Comparison of ENCODE assay signal across 33 cellular contexts in genomic region chr10:30106987-30107386, GRCh38. TPM values are rescaled to one million over a fixed set of nuclear protein-coding genes. Genes with fewer than 3 reads are reported as not detected.
"Had no signal": no experiment of that assay in that cellular context is flagged by ENCODE, and none has a peak within 500 bp of the region (broad histone marks: within the 10 kb centered on the region; RNA-seq: fewer than 3 reads in every experiment).

No MANE protein-coding gene starts in this region.

- H3K9me3 ChIP-seq: MG63, Peyer's patch, SJSA1, SK-N-SH had no signal

- H3K9ac ChIP-seq: SK-N-SH had no signal

- H3K4me3 ChIP-seq: MG63, Peyer's patch, SJSA1 had no signal

- DNase-seq: Kasumi-1, KG1, MG63, NCI-H1048, NCI-H1092 treated with DMSO at 0.1 percent for 48 hours, NCI-H1105 treated with DMSO at 0.1 percent for 48 hours, NCI-H1417, NCI-H1436, NCI-H146, NCI-H1694, NCI-H187, NCI-H1930, NCI-H2029 treated with DMSO at 0.1 percent for 48 hours, NCI-H2081 treated with DMSO at 0.1 percent for 48 hours, NCI-H2107, NCI-H2171, NCI-H226, NCI-H446 treated with DMSO at 0.1 percent for 48 hours, NCI-H510A, NCI-H524, NCI-H526, NCI-H69, NCI-H748 treated with DMSO at 0.1 percent for 48 hours, NCI-H82, PC-3, Peyer's patch, Right ventricle myocardium superior, RPMI8226, SHP77 treated with DMSO at 0.1 percent for 48 hours, SK-N-SH had no signal

- H3K4me1 ChIP-seq: Peyer's patch had no signal

- H3K4me2 ChIP-seq: SK-N-SH had no signal

- H3K27ac ChIP-seq: Peyer's patch, SJSA1 had no signal

- H3K36me3 ChIP-seq: MG63, Peyer's patch, SJSA1 had no signal

- H3K27me3 ChIP-seq: MG63, Peyer's patch, SJSA1 had no signal

- ATAC-seq: PC-3 had no signal

RNA-seq across cellular contexts. Expression of gene JCAD, which starts 47.6 kb away (rescaled TPM):
- total RNA-seq: M059J, OCI-LY7 had no signal
